In genomic region chr9:79583957-79584654, GRCh38 we compare ENCODE assay signal across 8 cellular contexts. TPM values are rescaled to one million over a fixed set of nuclear protein-coding genes. Genes with fewer than 3 reads are reported as not detected.
DNase-seq lines count a peak whose midpoint lies in the region; ATAC-seq and TF ChIP-seq lines count a peak whose summit lies in the region.

No MANE protein-coding gene starts in this region.

- no peak for TF ChIP-seq CTCF in neutrophil (IDR thresholded peaks at IDR 0.05)

- no peaks in the 10 kb centered on the region for H3K27me3 ChIP-seq in neutrophil

- H3K36me3 ChIP-seq in neutrophil = peaks cover 35% of the 10 kb centered on the region

- DNase-seq in KBM-7 = peak; percentile 73
- no peak for DNase-seq in activated naive CD8-positive, alpha-beta T cell treated with anti-CD3 and anti-CD28 coated beads, Interleukin-2, amount 10 ng/mL, durations not matched to agents 7 days and 5 days
- no peak for DNase-seq in SHP77 (lab: John Stamatoyannopoulos, UW)
- DNase-seq in NCI-H1417 treated with DMSO at 0.1 percent for 48 hours (lab: John Stamatoyannopoulos, UW) = no peak

- peak overlapping the region; percentile 49 for H3K4me3 Mint-ChIP-seq in activated naive CD8-positive, alpha-beta T cell treated with anti-CD3 and anti-CD28 coated beads, Interleukin-2, amount 10 ng/mL, durations not matched to agents 7 days and 5 days

- H3K9me3 Mint-ChIP-seq in activated naive CD8-positive, alpha-beta T cell treated with anti-CD3 and anti-CD28 coated beads, Interleukin-2, amount 10 ng/mL, durations not matched to agents 7 days and 5 days = no peaks in the 10 kb centered on the region

- peak overlapping the region; percentile 92 for H3K27ac ChIP-seq in neutrophil

- in situ Hi-C loops in KBM-7 (cut with MboI; ENCODE audit: low pct_unique_long_range_greater_than_20kb, low sequenced_read_pairs) = no loop called here

- H3K27me3 Mint-ChIP-seq in activated naive CD8-positive, alpha-beta T cell treated with anti-CD3 and anti-CD28 coated beads, Interleukin-2, amount 10 ng/mL, durations not matched to agents 7 days and 5 days = no peaks in the 10 kb centered on the region

- POLR2A ChIA-PET in activated naive CD8-positive, alpha-beta T cell treated with anti-CD3 and anti-CD28 coated beads, Interleukin-2, amount 10 ng/mL, durations not matched to agents 7 days and 5 days (lab: Charles Lee) = interaction anchor here (5.5 kb wide), 1 partner anchor 13 kb away, joined by 45 read pairs; the partner anchor contains the start of gene TLE4

- H3K36me3 Mint-ChIP-seq in activated naive CD8-positive, alpha-beta T cell treated with anti-CD3 and anti-CD28 coated beads, Interleukin-2, amount 10 ng/mL, durations not matched to agents 7 days and 5 days = peaks cover 46% of the 10 kb centered on the region

- peaks cover 46% of the 10 kb centered on the region for H3K4me1 Mint-ChIP-seq in activated naive CD8-positive, alpha-beta T cell treated with anti-CD3 and anti-CD28 coated beads, Interleukin-2, amount 10 ng/mL, durations not matched to agents 7 days and 5 days

- no peaks in the 10 kb centered on the region for H3K9me3 ChIP-seq in neutrophil

- peak overlapping the region; percentile 42 to 54 for H3K4me3 ChIP-seq in neutrophil (ENCODE audit: low read depth in 1 of 2, low read length in 1 of 2)

- peaks cover 68 to 96% of the 10 kb centered on the region in 2 experiments for H3K4me1 ChIP-seq in neutrophil (ENCODE audit: control insufficient read depth in 1 of 2, insufficient read depth in 1 of 2, low read depth in 1 of 2, low read length in 1 of 2)

- peak overlapping the region; percentile 31 for H3K27ac Mint-ChIP-seq in activated naive CD8-positive, alpha-beta T cell treated with anti-CD3 and anti-CD28 coated beads, Interleukin-2, amount 10 ng/mL, durations not matched to agents 7 days and 5 days

- ATAC-seq in GM21526 (IDR thresholded peaks at IDR 0.05; ENCODE audit: low FRiP score, unreplicated experiment) (peak; percentile 80), GM18867 (IDR thresholded peaks at IDR 0.05; ENCODE audit: unreplicated experiment) (no peak), HG02970 (IDR thresholded peaks at IDR 0.05; ENCODE audit: low FRiP score, unreplicated experiment) (no peak)
- peak; percentile 84 for ATAC-seq in activated naive CD8-positive, alpha-beta T cell treated with anti-CD3 and anti-CD28 coated beads, Interleukin-2, amount 10 ng/mL, durations not matched to agents 7 days and 5 days (ENCODE audit: low read depth)

RNA-seq across cellular contexts. Expression of gene TLE4, which starts 12.3 kb away (rescaled TPM):
- 10 to 100 TPM; 62.4 to 68.8 TPM for total RNA-seq in activated naive CD8-positive, alpha-beta T cell treated with anti-CD3 and anti-CD28 coated beads, Interleukin-2, amount 10 ng/mL, durations not matched to agents 7 days and 5 days

Comparison
In these comparisons a context has a peak if more than half of its experiments do, and no peak if none do; other contexts are left out.
1. ATAC-seq: peak in GM21526 (single experiment) and activated naive CD8-positive, alpha-beta T cell treated with anti-CD3 and anti-CD28 coated beads, Interleukin-2, amount 10 ng/mL, durations not matched to agents 7 days and 5 days (single experiment); none in GM18867 (single experiment) and HG02970 (single experiment).